ENCODE assay signal across 1 cellular context in the genomic region with DNA sequence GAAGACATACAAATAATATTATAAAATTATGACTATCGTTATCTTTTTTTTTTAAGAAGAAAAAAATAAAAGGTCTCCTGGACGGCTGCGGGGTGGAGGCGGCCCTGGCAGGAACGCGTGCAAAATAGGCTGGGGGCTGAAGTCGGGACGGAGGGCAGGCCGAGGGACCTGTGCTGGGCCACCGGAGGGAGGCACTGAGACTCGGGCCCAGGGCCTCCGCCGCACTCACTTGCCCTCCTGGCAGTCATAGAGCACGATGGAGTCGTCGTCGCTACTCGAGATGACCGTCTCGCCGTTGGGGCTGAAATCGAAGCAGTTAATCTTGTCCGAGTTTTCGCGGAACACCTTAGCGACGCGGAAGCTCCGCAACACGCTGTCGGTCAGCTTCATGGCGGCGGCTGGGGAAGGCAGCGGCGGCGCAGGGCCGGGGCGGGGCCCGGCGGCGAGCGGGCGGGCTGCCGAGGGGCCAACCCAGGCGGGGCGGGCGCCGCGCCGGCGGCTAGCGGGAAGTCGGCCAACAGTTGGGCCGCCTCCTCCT.
TF ChIP-seq lines count a peak whose summit lies in the region.

No MANE protein-coding gene starts in this region.

TF ChIP-seq in A549, 52 proteins besides CTCF, POLR2A, EP300 and RAD21 (continued from another document):
- TF ChIP-seq, protein P1, sequence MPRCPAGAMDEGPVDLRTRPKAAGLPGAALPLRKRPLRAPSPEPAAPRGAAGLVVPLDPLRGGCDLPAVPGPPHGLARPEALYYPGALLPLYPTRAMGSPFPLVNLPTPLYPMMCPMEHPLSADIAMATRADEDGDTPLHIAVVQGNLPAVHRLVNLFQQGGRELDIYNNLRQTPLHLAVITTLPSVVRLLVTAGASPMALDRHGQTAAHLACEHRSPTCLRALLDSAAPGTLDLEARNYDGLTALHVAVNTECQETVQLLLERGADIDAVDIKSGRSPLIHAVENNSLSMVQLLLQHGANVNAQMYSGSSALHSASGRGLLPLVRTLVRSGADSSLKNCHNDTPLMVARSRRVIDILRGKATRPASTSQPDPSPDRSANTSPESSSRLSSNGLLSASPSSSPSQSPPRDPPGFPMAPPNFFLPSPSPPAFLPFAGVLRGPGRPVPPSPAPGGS (IDR thresholded peaks at IDR 0.05), result no peak
